Comparison of ENCODE assay signal across 7 cellular contexts in the genomic region with DNA sequence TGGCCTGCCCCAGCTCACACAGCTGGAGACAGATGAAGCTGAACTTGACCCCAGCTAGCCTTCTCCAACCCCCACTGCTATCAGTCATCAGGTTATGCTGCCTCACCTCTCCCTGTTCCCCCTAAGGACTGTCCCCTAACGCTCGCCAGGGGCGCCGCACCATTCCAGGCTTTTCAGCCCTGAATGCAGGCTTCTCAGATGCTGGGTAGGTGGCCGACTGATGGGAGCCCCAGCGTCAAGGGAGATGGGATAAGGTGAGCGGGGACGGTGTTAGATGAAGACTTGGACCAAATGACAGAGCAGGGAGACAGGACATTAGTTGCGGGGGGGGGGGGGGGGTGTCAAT. TPM values are rescaled to one million over a fixed set of nuclear protein-coding genes. Genes with fewer than 3 reads are reported as not detected.
A peak's percentile ranks its signal among the peaks of the same experiment; 100 is the strongest.
DNase-seq lines count a peak whose midpoint lies in the region; ATAC-seq, FAIRE-seq and TF ChIP-seq lines count a peak whose summit lies in the region.

No MANE protein-coding gene starts in this region.

- H3K4me3 ChIP-seq in GM06990 (replicated peaks; ENCODE audit: low read depth, low read length) (peak overlapping the region; percentile 59), H1 (ENCODE audit: extremely low read depth in 1 of 4, insufficient read depth in 2 of 4, low read depth in 3 of 4, low read length in 4 of 4) (peak overlapping the region; percentile 10 to 56 (median 37); a peak in 3 of 8 replicates), psoas muscle (peak overlapping the region; percentile 69)

- DNase-seq in GM06990 (ENCODE audit: extremely low read depth, insufficient read length) (no peak), M059J (ENCODE audit: low read depth) (peak; percentile 10), H1 (ENCODE audit: low read depth in 1 of 2, low spot score in 2 of 2) (peak; percentile 13 to 64), psoas muscle (no peak), GF-D8 (lab: John Stamatoyannopoulos, UW) (no peak), NCI-H748 (lab: John Stamatoyannopoulos, UW; ENCODE audit: unreplicated experiment) (no peak), GOT3 (lab: John Stamatoyannopoulos, UW) (no peak)

- H3K9ac ChIP-seq in H1 (replicated peaks in 1 of 4; ENCODE audit: extremely low read depth in 1 of 4, low read depth in 3 of 4, low read length in 3 of 4) = no peak overlapping the region

- peaks cover 4% of the 10 kb centered on the region for H3K23me2 ChIP-seq in H1 (ENCODE audit: low read depth, low read length)

- POLR2A ChIA-PET in H1 (lab: Charles Lee; ENCODE audit: partially characterized antibody) = interaction anchor here (1.1 to 1.7 kb wide), 2 partner anchors 75 to 139 kb away, joined by 3 to 4 read pairs; a partner anchor contains a TSS

- H2BK120ac ChIP-seq in H1 (replicated peaks; ENCODE audit: low read depth, low read length) = no peak overlapping the region

- intact Hi-C loops in psoas muscle (cut with DNase I) = no loop called here

- H3K36me3 ChIP-seq in GM06990 (ENCODE audit: control insufficient read depth, insufficient read depth, low read length) = no peaks in the 10 kb centered on the region
- no peaks in the 10 kb centered on the region for H3K36me3 ChIP-seq in H1 (ENCODE audit: control insufficient read depth in 2 of 4, insufficient read depth in 4 of 4, low read length in 3 of 4)
- no peaks in the 10 kb centered on the region for H3K36me3 ChIP-seq in psoas muscle (ENCODE audit: insufficient read depth in 1 of 2, low read depth in 1 of 2)

- no peaks in the 10 kb centered on the region for H3K79me1 ChIP-seq in H1 (ENCODE audit: low read depth, low read length)

- no peak overlapping the region for H2BK20ac ChIP-seq in H1 (ENCODE audit: low read length)

- no peaks in the 10 kb centered on the region for H3K79me2 ChIP-seq in H1 (ENCODE audit: control insufficient read depth in 1 of 2, insufficient read depth in 2 of 2, low read length in 2 of 2)

- H4K5ac ChIP-seq in H1 (ENCODE audit: insufficient read length, low read depth, low read length) = no peak overlapping the region

- TF ChIP-seq EP300 in H1 (IDR thresholded peaks at IDR 0.05; ENCODE audit: borderline replicate concordance in 1 of 2, low read depth in 2 of 2, low read length in 2 of 2) = no peak

- 0 out of 2 replicates have a peak overlapping the region, but pooled peaks have one; percentile 21 for H4K8ac ChIP-seq in H1 (ENCODE audit: extremely low read depth, insufficient read depth, low read length)

- TF ChIP-seq CTCF in GM06990 (IDR thresholded peaks at IDR 0.05; ENCODE audit: insufficient read depth, low read length, poor library complexity, severe bottlenecking) (no peak), H1 (IDR thresholded peaks at IDR 0.05; ENCODE audit: control extremely low read depth in 1 of 3, insufficient read depth in 1 of 3, low read depth in 1 of 3, low read length in 3 of 3) (peak in 2 of 3 experiments; percentile 25 to 28; a peak in 1 of 4 replicates), psoas muscle (IDR thresholded peaks at IDR 0.05) (no peak)

- no peak overlapping the region for H2BK12ac ChIP-seq in H1 (ENCODE audit: low read depth, low read length)

- H4K20me1 ChIP-seq in H1 (replicated peaks in 1 of 2; ENCODE audit: control insufficient read depth in 1 of 2, insufficient read depth in 2 of 2, low read length in 2 of 2) = no peaks in the 10 kb centered on the region

- H3K4me2 ChIP-seq in H1 (ENCODE audit: insufficient read depth in 1 of 2, low read depth in 2 of 2, low read length in 2 of 2) = peak overlapping the region; percentile 69 to 85

- no peak overlapping the region for H2BK15ac ChIP-seq in H1 (ENCODE audit: low read length)

- H3K27ac ChIP-seq in H1 (ENCODE audit: low read depth, low read length) (no peak overlapping the region), psoas muscle (no peak overlapping the region)

- no peak overlapping the region for H2AK5ac ChIP-seq in H1 (ENCODE audit: low read depth, low read length)

- H3K4me1 ChIP-seq in H1 (replicated peaks in 1 of 4; ENCODE audit: control insufficient read depth in 3 of 4, insufficient read depth in 4 of 4, low read length in 3 of 4) (peaks cover 0 to 13% (median 7%) of the 10 kb centered on the region in 4 experiments; a peak in 6 of 7 replicates), psoas muscle (no peaks in the 10 kb centered on the region)

- ATAC-seq in psoas muscle = peak in 1 of 4 donors; percentile 15

- H3K23ac ChIP-seq in H1 (ENCODE audit: insufficient read length) = no peak overlapping the region

- no peak overlapping the region for H2AFZ ChIP-seq in H1 (ENCODE audit: low read length)

- CTCF ChIA-PET in H1 (lab: Charles Lee; ENCODE audit: partially characterized antibody) = interaction anchor here (0.6 to 12.6 kb wide), 57 partner anchors 8 to 808 kb away, joined by 3 to 197 read pairs (median 4); a partner anchor contains a TSS

- no peak for TF ChIP-seq POLR2A in H1 (IDR thresholded peaks at IDR 0.05; ENCODE audit: control extremely low read depth in 1 of 2, low read depth in 2 of 2, low read length in 2 of 2)

- WGBS in H1 (ENCODE audit: extremely low coverage in 1 of 2, insufficient coverage in 1 of 2, insufficient read length in 1 of 2, insufficient replicate concordance in 2 of 2, low coverage in 1 of 2, low lambda C conversion rate in 2 of 2, missing lambda C conversion rate in 1 of 2), 2 experiments = 58% methylated on average over 8 of the region's 9 CpGs; no CpG with 5 or more reads in 1 of the 2 experiments
- 12 to 21% (median 15%) methylated on average over 8 to 9 of the region's 9 CpGs for WGBS in psoas muscle, 3 donors

- H2BK5ac ChIP-seq in H1 (ENCODE audit: low read depth, low read length) = no peak overlapping the region

- H3K14ac ChIP-seq in H1 (ENCODE audit: insufficient read length) = no peak overlapping the region

- no peak overlapping the region for H4K91ac ChIP-seq in H1 (replicated peaks; ENCODE audit: insufficient read length, low read length)

- no peaks in the 10 kb centered on the region for H3K9me3 ChIP-seq in H1 (ENCODE audit: insufficient read depth in 2 of 2, low read depth in 1 of 2, low read length in 1 of 2)
- H3K9me3 ChIP-seq in psoas muscle = no peaks in the 10 kb centered on the region

- H3K4ac ChIP-seq in H1 (replicated peaks; ENCODE audit: insufficient read length, low read depth, low read length) = no peak overlapping the region

- no peak for FAIRE-seq in H1 (lab: Jason Lieb, UNC)

- H3K18ac ChIP-seq in H1 (ENCODE audit: extremely low read depth, low read length) = peak overlapping the region; percentile 40; the same call in 1 of the 2 replicates

- no peaks in the 10 kb centered on the region; the same call in 1 of the 2 replicates for H3K27me3 ChIP-seq in GM06990 (replicated peaks; ENCODE audit: control insufficient read depth, insufficient read depth, low read length)
- peaks cover 0 to 3% (median 1%) of the 10 kb centered on the region in 4 experiments; a peak in 3 of 7 replicates for H3K27me3 ChIP-seq in H1 (replicated peaks in 1 of 4; ENCODE audit: control insufficient read depth in 3 of 4, extremely low read depth in 1 of 4, insufficient read depth in 3 of 4, low read length in 3 of 4)
- H3K27me3 ChIP-seq in psoas muscle (ENCODE audit: insufficient read depth in 3 of 3, low read length in 2 of 3) = no peaks in the 10 kb centered on the region

- H3K56ac ChIP-seq in H1 (replicated peaks; ENCODE audit: insufficient read length, low read depth, low read length) = no peak overlapping the region

- no peak; a peak in 1 of 4 replicates for TF ChIP-seq RAD21 in H1 (IDR thresholded peaks at IDR 0.05 in 1 of 2, conservative IDR thresholded peaks at IDR 0.05 in 1 of 2; ENCODE audit: low read depth in 2 of 2, low read length in 2 of 2)

TF ChIP-seq in H1, 55 proteins besides CTCF, POLR2A, EP300 and RAD21 (continues in another document):
- TF ChIP-seq SP1 (IDR thresholded peaks at IDR 0.05; ENCODE audit: low read depth, low read length) (no peak), CTBP2 (IDR thresholded peaks at IDR 0.05; ENCODE audit: borderline replicate concordance, insufficient read depth, insufficient read length, low read length) (no peak)

RNA-seq across cellular contexts. Expression of a gene that starts 15.8 kb away (rescaled TPM):
- not detected in 2 replicates for total RNA-seq in M059J (2014; rRNA removed; shearing (Covaris generic))
- not detected in 2 replicates for total RNA-seq in H1 (2021; fragmentation: NEBNext Ultra II Directional; extraction: Animal tissue kit (Norgen Biotek cat#: 25700))
- polyA plus RNA-seq in H1 (2011; rRNA removed) = 0.03 TPM in 1 of 2 replicates, not detected in the other
- not detected for polyA plus RNA-seq in H1 (2011; cell fraction: cytosol; rRNA removed)
- not detected for polyA plus RNA-seq in H1 (2011; cell fraction: nucleus; rRNA removed)
- polyA plus RNA-seq in H1 (2012, experiment 1 of 2) = not detected in 4 replicates
- not detected for polyA plus RNA-seq in H1 (2012, experiment 2 of 2)
- 0.06 TPM for polyA plus RNA-seq in H1 (2013, experiment 1 of 2)
- 0.06 TPM for polyA plus RNA-seq in H1 (2013, experiment 2 of 2)
- polyA minus RNA-seq in H1 (2011; rRNA and poly(A)+ RNA removed) = not detected in 2 replicates
- polyA minus RNA-seq in H1 (2011; cell fraction: cytosol; rRNA and poly(A)+ RNA removed) = not detected
- not detected for polyA minus RNA-seq in H1 (2011; cell fraction: nucleus; rRNA and poly(A)+ RNA removed)
- not detected for total RNA-seq in psoas muscle
- polyA plus RNA-seq in psoas muscle = under 1 TPM in 1 of 3 donors, not detected in 2; 0.17 TPM

Comparison
In these comparisons a context has a peak if more than half of its experiments do, and no peak if none do; other contexts are left out.
1. DNase-seq: peak in M059J (single experiment) and H1 (2 of 2); none in GM06990 (single experiment), psoas muscle (0 of 2), GF-D8 (single experiment), NCI-H748 (single experiment) and GOT3 (single experiment).
2. CTCF ChIP-seq: peak in H1 (2 of 3); none in GM06990 (single experiment) and psoas muscle (single experiment).
3. Peak in every context shown above with its lines, with median percentiles within 50 percentile points of each other: H3K4me3 ChIP-seq.